18 cellular contexts compared by ENCODE assay signal in genomic region chr22:16869630-16870029, GRCh38. TPM values are rescaled to one million over a fixed set of nuclear protein-coding genes. Genes with fewer than 3 reads are reported as not detected.
"Had no signal": no experiment of that assay in that cellular context is flagged by ENCODE, and none has a peak within 500 bp of the region (broad histone marks: within the 10 kb centered on the region; RNA-seq: fewer than 3 reads in every experiment).

No MANE protein-coding gene starts in this region.

RNA-seq across cellular contexts. Expression of gene XKR3, which starts 44.4 kb away (rescaled TPM):
- total RNA-seq: dorsolateral prefrontal cortex; esophagus mucosa; fibroblast of villous mesenchyme; frontal cortex; left ventricle myocardium superior; lung; mucosa of gallbladder; naive thymus-derived CD4-positive, alpha-beta T cell; osteoblast; progenitor cell of endocrine pancreas; right atrium auricular region; sciatic nerve; smooth muscle cell; subcutaneous adipose tissue; temporal lobe; tibial nerve; upper lobe of left lung had no signal
- polyA plus RNA-seq: immature natural killer cell, smooth muscle cell had no signal
